ENCODE assay signal across 1 cellular context in the genomic region with DNA sequence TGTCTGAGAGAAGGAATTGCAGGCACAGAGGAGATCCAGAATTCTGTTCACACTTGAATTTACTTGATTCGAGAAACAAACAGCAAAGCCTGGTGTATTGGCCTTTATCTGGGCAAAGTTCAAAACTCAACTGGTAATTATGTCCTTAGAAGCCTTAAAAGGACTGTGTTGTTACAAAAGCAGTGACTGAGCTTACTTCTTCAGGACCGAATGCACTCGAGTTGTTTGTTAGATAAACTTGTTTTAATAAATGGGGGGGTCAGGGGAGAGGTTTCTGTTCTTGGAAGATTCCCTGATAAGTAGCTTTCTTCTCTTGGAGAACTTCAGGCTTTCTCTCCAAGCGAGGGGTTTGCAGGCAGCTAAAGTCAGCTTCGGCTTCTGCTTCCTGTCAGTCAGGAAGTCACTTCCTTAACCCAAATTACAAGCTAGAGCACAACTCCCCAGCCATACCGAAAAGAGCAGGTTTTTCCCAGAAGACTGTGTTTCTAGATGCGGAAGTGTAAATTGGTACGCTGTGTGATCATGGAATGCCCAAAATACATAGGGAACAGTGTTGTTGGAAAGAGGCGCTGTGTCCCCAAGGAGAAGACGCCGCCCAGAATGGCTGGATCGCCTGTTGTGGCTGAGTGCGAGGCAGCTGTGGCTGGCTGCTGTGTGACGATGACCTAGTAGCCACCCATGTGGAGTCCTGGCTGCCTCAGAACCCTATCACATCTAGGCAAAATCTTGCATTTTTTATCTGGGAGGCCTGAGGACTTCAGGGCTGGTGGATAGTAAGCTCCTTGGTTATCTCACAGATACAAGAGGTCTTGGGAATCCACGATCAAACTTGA.
TF ChIP-seq lines count a peak whose summit lies in the region.

No MANE protein-coding gene starts in this region.

TF ChIP-seq in K562, 482 proteins besides CTCF, POLR2A, EP300 and RAD21 (continued from another document and continues in another):
- TF ChIP-seq PBX2 (CRISPR knock-in tag; IDR thresholded peaks at IDR 0.05; ENCODE audit: low read depth) (no peak), PBX2 (tag; conservative IDR thresholded peaks at IDR 0.05; ENCODE audit: low read depth) (no peak), KHSRP (IDR thresholded peaks at IDR 0.05) (no peak), GTF2E2 (tag; IDR thresholded peaks at IDR 0.05) (no peak), ZNF124 (CRISPR knock-in tag; IDR thresholded peaks at IDR 0.05) (no peak), MNT (conservative IDR thresholded peaks at IDR 0.05) (peak in 1 of 2 experiments; percentile 52; a peak in 1 of 4 replicates), ZKSCAN1 (IDR thresholded peaks at IDR 0.05; ENCODE audit: low read depth, low read length) (no peak), RFX5 (IDR thresholded peaks at IDR 0.05; ENCODE audit: low read depth, low read length) (no peak), ZNF146 (CRISPR knock-in tag; IDR thresholded peaks at IDR 0.05; ENCODE audit: unreplicated experiment) (no peak), KLF16 (IDR thresholded peaks at IDR 0.05) (peak; percentile 92), RBFOX2 (IDR thresholded peaks at IDR 0.05; ENCODE audit: low read depth, low read length) (peak; percentile 72), ZNF407 (IDR thresholded peaks at IDR 0.05; ENCODE audit: low read depth) (no peak), MYBL2 (IDR thresholded peaks at IDR 0.05; ENCODE audit: low read depth) (no peak), MYBL2 (CRISPR knock-in tag; IDR thresholded peaks at IDR 0.05; ENCODE audit: borderline replicate concordance) (no peak), SFPQ (IDR thresholded peaks at IDR 0.05; ENCODE audit: low read depth, low read length) (no peak), STAT5A (IDR thresholded peaks at IDR 0.05; ENCODE audit: borderline replicate concordance, low read length) (peak; percentile 82), TAF9B (IDR thresholded peaks at IDR 0.05; ENCODE audit: partially characterized antibody) (peak; percentile 35), SAP30 (IDR thresholded peaks at IDR 0.05; ENCODE audit: borderline replicate concordance, insufficient read depth, low read depth, low read length, poor library complexity, severe bottlenecking) (no peak), CXXC5 (CRISPR knock-in tag; IDR thresholded peaks at IDR 0.05) (peak; percentile 53), ELF1 (tag; IDR thresholded peaks at IDR 0.05) (peak; percentile 59), ZNF140 (CRISPR knock-in tag; IDR thresholded peaks at IDR 0.05) (no peak), RAD51 (IDR thresholded peaks at IDR 0.05; ENCODE audit: borderline replicate concordance, low read depth) (no peak), SNRNP70 (optimal IDR thresholded peaks at IDR 0.05; ENCODE audit: low read depth, low read length) (no peak), TCF15 (CRISPR knock-in tag; IDR thresholded peaks at IDR 0.05) (no peak), HMGN3 (IDR thresholded peaks at IDR 0.05; ENCODE audit: borderline replicate concordance, extremely low read depth, insufficient read length, low read depth, low read length) (peak; percentile 59), ARID2 (IDR thresholded peaks at IDR 0.05) (no peak), TBP (optimal IDR thresholded peaks at IDR 0.05; ENCODE audit: low read depth, low read length) (no peak), ZBTB43 (CRISPR knock-in tag; IDR thresholded peaks at IDR 0.05) (no peak), IRF2 (CRISPR knock-in tag; IDR thresholded peaks at IDR 0.05) (no peak)
- TF ChIP-seq, protein P1, sequence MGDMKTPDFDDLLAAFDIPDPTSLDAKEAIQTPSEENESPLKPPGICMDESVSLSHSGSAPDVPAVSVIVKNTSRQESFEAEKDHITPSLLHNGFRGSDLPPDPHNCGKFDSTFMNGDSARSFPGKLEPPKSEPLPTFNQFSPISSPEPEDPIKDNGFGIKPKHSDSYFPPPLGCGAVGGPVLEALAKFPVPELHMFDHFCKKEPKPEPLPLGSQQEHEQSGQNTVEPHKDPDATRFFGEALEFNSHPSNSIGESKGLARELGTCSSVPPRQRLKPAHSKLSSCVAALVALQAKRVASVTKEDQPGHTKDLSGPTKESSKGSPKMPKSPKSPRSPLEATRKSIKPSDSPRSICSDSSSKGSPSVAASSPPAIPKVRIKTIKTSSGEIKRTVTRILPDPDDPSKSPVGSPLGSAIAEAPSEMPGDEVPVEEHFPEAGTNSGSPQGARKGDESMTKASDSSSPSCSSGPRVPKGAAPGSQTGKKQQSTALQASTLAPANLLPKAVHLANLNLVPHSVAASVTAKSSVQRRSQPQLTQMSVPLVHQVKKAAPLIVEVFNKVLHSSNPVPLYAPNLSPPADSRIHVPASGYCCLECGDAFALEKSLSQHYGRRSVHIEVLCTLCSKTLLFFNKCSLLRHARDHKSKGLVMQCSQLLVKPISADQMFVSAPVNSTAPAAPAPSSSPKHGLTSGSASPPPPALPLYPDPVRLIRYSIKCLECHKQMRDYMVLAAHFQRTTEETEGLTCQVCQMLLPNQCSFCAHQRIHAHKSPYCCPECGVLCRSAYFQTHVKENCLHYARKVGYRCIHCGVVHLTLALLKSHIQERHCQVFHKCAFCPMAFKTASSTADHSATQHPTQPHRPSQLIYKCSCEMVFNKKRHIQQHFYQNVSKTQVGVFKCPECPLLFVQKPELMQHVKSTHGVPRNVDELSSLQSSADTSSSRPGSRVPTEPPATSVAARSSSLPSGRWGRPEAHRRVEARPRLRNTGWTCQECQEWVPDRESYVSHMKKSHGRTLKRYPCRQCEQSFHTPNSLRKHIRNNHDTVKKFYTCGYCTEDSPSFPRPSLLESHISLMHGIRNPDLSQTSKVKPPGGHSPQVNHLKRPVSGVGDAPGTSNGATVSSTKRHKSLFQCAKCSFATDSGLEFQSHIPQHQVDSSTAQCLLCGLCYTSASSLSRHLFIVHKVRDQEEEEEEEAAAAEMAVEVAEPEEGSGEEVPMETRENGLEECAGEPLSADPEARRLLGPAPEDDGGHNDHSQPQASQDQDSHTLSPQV (IDR thresholded peaks at IDR 0.05) = peak; percentile 50; the same call in 1 of the 2 replicates
- TF ChIP-seq, protein P2, sequence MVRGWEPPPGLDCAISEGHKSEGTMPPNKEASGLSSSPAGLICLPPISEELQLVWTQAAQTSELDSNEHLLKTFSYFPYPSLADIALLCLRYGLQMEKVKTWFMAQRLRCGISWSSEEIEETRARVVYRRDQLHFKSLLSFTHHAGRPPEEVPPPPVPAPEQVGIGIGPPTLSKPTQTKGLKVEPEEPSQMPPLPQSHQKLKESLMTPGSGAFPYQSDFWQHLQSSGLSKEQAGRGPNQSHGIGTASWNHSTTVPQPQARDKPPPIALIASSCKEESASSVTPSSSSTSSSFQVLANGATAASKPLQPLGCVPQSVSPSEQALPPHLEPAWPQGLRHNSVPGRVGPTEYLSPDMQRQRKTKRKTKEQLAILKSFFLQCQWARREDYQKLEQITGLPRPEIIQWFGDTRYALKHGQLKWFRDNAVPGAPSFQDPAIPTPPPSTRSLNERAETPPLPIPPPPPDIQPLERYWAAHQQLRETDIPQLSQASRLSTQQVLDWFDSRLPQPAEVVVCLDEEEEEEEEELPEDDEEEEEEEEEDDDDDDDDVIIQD (CRISPR knock-in tag; IDR thresholded peaks at IDR 0.05) = no peak
